In genomic region chr6:31730631-31731086, GRCh38 we compare ENCODE assay signal across 8 cellular contexts.
A peak's percentile ranks its signal among the peaks of the same experiment; 100 is the strongest.
DNase-seq lines count a peak whose midpoint lies in the region; ATAC-seq and TF ChIP-seq lines count a peak whose summit lies in the region.

No MANE protein-coding gene starts in this region.

- H3F3A ChIP-seq in SU-DHL-6 (ENCODE audit: insufficient read depth) = peaks cover 30% of the 10 kb centered on the region

- H4K20me1 ChIP-seq in SU-DHL-6 (ENCODE audit: low read depth, low read length) = no peaks in the 10 kb centered on the region

- H3K9me2 ChIP-seq in SU-DHL-6 (replicated peaks; ENCODE audit: insufficient read depth, low read length) = no peaks in the 10 kb centered on the region

- no peaks in the 10 kb centered on the region for H3K9me3 ChIP-seq in SU-DHL-6 (ENCODE audit: insufficient read depth, low read length)

- H3K4me2 ChIP-seq in SU-DHL-6 (ENCODE audit: low read depth, low read length, poor library complexity, severe bottlenecking) = no peak overlapping the region

- no peak for ATAC-seq in GM19395 (IDR thresholded peaks at IDR 0.05; ENCODE audit: unreplicated experiment)
- ATAC-seq in HG03095 (IDR thresholded peaks at IDR 0.05; ENCODE audit: unreplicated experiment) = no peak

- H3K27me3 ChIP-seq in SU-DHL-6 (ENCODE audit: low read length) = no peaks in the 10 kb centered on the region

- peaks cover 18% of the 10 kb centered on the region; the same call in 1 of the 2 replicates for H3K36me3 ChIP-seq in SU-DHL-6 (ENCODE audit: low read length)

- peak; percentile 20 for DNase-seq in ELF-1 (ENCODE audit: low read depth, low spot score)
- DNase-seq in fibroblast of mammary gland (ENCODE audit: low read depth) = no peak
- DNase-seq in retinal pigment epithelial cell (ENCODE audit: low read depth) = no peak
- DNase-seq in SKM-1 (lab: John Stamatoyannopoulos, UW; ENCODE audit: unreplicated experiment) = no peak
- no peak for DNase-seq in HK-2 (ENCODE audit: unreplicated experiment)

- TF ChIP-seq CTCF in SU-DHL-6 (IDR thresholded peaks at IDR 0.05; ENCODE audit: insufficient read depth, low read length, poor library complexity, severe bottlenecking) (no peak), fibroblast of mammary gland (conservative IDR thresholded peaks at IDR 0.05; ENCODE audit: control insufficient read depth, insufficient read depth, low read depth, low read length) (no peak), retinal pigment epithelial cell (conservative IDR thresholded peaks at IDR 0.05; ENCODE audit: low read depth, low read length) (no peak)

- H3K9ac ChIP-seq in SU-DHL-6 (ENCODE audit: low read length) = no peak overlapping the region

- no peak overlapping the region for H3K4me3 ChIP-seq in SU-DHL-6 (ENCODE audit: insufficient read depth, low read length, poor library complexity, severe bottlenecking)
- H3K4me3 ChIP-seq in fibroblast of mammary gland (ENCODE audit: control insufficient read depth, low read depth, low read length) = peak overlapping the region; percentile 71
- H3K4me3 ChIP-seq in retinal pigment epithelial cell (ENCODE audit: low read length) = peak overlapping the region; percentile 72

- peak overlapping the region; percentile 6; the same call in 1 of the 2 replicates for H3K27ac ChIP-seq in SU-DHL-6 (ENCODE audit: low read depth, low read length)

- peaks cover 17% of the 10 kb centered on the region for H3K79me2 ChIP-seq in SU-DHL-6 (ENCODE audit: insufficient read depth, low read length)

- no peak overlapping the region for H2AFZ ChIP-seq in SU-DHL-6 (ENCODE audit: low read depth, low read length, severe bottlenecking)
